ENCODE assay signal across 1 cellular context in the genomic region with DNA sequence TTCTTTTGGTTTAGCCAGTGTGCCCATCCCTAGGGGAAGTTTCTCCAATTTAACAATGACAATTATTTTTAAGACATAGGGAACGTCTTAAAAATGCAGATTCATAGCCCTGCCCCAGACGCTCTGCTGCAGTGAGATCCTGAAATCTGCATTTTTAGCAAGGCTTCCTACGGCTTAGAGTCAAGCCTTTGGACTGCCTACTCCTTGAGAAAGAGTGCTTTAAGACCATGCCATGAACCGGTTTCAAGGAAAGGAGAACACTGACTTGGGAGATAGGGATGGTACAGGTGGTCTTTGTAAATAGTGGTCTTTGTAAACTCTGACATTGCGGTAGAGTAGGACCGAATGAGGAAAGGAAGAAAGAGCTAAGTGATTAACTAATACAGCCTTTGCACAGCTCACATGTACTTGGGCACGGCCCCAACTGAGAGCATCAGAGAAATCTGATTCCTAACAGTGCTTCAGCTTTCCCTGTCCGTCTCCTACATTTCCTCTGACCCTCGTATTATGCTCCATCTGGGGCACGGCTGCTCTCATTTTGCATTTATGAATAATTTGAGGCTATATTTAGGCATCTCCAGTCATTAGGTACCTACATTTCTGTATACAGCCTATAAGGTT.
TF ChIP-seq lines count a peak whose summit lies in the region.

No MANE protein-coding gene starts in this region.

TF ChIP-seq in IMR-90, 13 proteins besides CTCF, POLR2A, EP300 and RAD21 (continued from another document):
- TF ChIP-seq MXI1 (IDR thresholded peaks at IDR 0.05; ENCODE audit: borderline replicate concordance, low read depth, low read length) (no peak), SMC3 (IDR thresholded peaks at IDR 0.05; ENCODE audit: low read depth, low read length) (no peak), RFX5 (IDR thresholded peaks at IDR 0.05; ENCODE audit: low read depth, low read length) (no peak), FOS (IDR thresholded peaks at IDR 0.05; ENCODE audit: low read depth, low read length) (no peak), BHLHE40 (IDR thresholded peaks at IDR 0.05; ENCODE audit: low read depth, low read length) (no peak), ELK1 (IDR thresholded peaks at IDR 0.05; ENCODE audit: borderline replicate concordance, low read depth, low read length) (no peak), CHD1 (IDR thresholded peaks at IDR 0.05; ENCODE audit: low read depth, low read length) (no peak), NFE2L2 (IDR thresholded peaks at IDR 0.05; ENCODE audit: low read depth, low read length) (no peak), CEBPB (IDR thresholded peaks at IDR 0.05; ENCODE audit: low read depth, low read length) (no peak)
